Comparison of ENCODE assay signal across 11 cellular contexts in the genomic region with DNA sequence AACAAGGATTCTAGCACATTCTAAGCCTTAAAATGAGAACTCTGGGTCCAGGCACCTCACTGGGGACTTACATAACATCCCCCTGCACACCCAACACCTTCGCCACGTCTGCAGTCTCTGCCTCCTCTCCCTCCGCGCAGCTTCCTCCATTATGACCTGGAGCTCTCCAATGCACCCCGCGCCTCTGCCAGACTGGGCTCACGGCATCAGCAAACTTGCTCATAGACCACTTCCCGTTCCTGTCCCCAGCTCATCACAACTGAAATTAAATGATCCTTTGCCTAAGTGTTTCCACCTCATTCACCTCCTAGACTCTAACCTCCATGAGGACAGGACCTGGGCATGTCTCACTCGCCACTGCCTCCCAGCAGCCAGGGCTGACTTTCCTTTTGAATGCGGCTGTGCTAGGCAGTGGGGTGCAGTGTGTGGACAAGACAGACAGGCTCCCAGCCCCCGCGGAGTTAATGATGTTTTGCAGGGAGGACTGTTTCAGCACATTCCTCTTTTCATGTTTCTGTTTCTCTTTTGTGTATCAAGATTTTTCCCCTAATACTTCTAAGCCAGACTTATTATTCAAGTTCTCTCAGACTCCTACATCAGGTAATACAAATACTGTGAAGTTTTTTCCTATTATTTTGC. TPM values are rescaled to one million over a fixed set of nuclear protein-coding genes. Genes with fewer than 3 reads are reported as not detected.
DNase-seq lines count a peak whose midpoint lies in the region; ATAC-seq and TF ChIP-seq lines count a peak whose summit lies in the region.
"Had no signal": no experiment of that assay in that cellular context is flagged by ENCODE, and none has a peak within 500 bp of the region (broad histone marks: within the 10 kb centered on the region; RNA-seq: fewer than 3 reads in every experiment).

No MANE protein-coding gene starts in this region.

- no peak overlapping the region for H3K27ac ChIP-seq in left ventricle myocardium inferior (replicated peaks)
- H3K27ac ChIP-seq: 22Rv1 had no signal

- H3K4me3 Mint-ChIP-seq in T-cell, result peak overlapping the region in 2 of 3 donors; percentile 18 to 57
- peak overlapping the region; percentile 28 for H3K4me3 Mint-ChIP-seq in stimulated activated memory B cell treated with anti-CD40 and anti-IgM and Interleukin-4, amounts not matched to agents 10 μg/mL and 1 μg/mL and 100 μg/mL, for 72 hours

- peaks cover 15% of the 10 kb centered on the region for H3K27me3 ChIP-seq in left ventricle myocardium inferior (ENCODE audit: low read depth)

- H3K4me1 Mint-ChIP-seq in T-cell, result peaks cover 13 to 24% (median 18%) of the 10 kb centered on the region in 3 donors
- peaks cover 65% of the 10 kb centered on the region for H3K4me1 Mint-ChIP-seq in stimulated activated memory B cell treated with anti-CD40 and anti-IgM and Interleukin-4, amounts not matched to agents 10 μg/mL and 1 μg/mL and 100 μg/mL, for 72 hours

- no peaks in the 10 kb centered on the region for H3K9me3 ChIP-seq in left ventricle myocardium inferior (replicated peaks)

- peaks cover 8% of the 10 kb centered on the region for H3K4me1 ChIP-seq in left ventricle myocardium inferior

- no peaks in the 10 kb centered on the region for H3K36me3 Mint-ChIP-seq in T-cell
- H3K36me3 Mint-ChIP-seq in stimulated activated memory B cell treated with anti-CD40 and anti-IgM and Interleukin-4, amounts not matched to agents 10 μg/mL and 1 μg/mL and 100 μg/mL, for 72 hours, result no peaks in the 10 kb centered on the region

- H3K4me3 ChIP-seq in left ventricle myocardium inferior, result no peak overlapping the region

- no peaks in the 10 kb centered on the region for H3K36me3 ChIP-seq in left ventricle myocardium inferior

- POLR2A ChIA-PET in T-cell (lab: Charles Lee), result no interaction called here

- intact Hi-C loops in left ventricle myocardium inferior (cut with micrococcal nuclease), result no loop called here

- CTCF ChIA-PET in T-cell (lab: Charles Lee), result no interaction called here

- TF ChIP-seq CTCF in left ventricle myocardium inferior (IDR thresholded peaks at IDR 0.05; ENCODE audit: borderline replicate concordance), result no peak

- H3K9me3 Mint-ChIP-seq in T-cell, result no peaks in the 10 kb centered on the region
- no peaks in the 10 kb centered on the region for H3K9me3 Mint-ChIP-seq in stimulated activated memory B cell treated with anti-CD40 and anti-IgM and Interleukin-4, amounts not matched to agents 10 μg/mL and 1 μg/mL and 100 μg/mL, for 72 hours

- ATAC-seq in T-cell (replicated peaks in 1 of 4) (peak in 3 of 4 experiments; percentile 33 to 85 (median 74)), GM19467 (IDR thresholded peaks at IDR 0.05; ENCODE audit: unreplicated experiment) (no peak)
- peak; percentile 67 for ATAC-seq in stimulated activated memory B cell treated with anti-CD40 and anti-IgM and Interleukin-4, amounts not matched to agents 10 μg/mL and 1 μg/mL and 100 μg/mL, for 72 hours

- H3K27ac Mint-ChIP-seq in T-cell, result peak overlapping the region; percentile 1 to 66
- H3K27ac Mint-ChIP-seq in stimulated activated memory B cell treated with anti-CD40 and anti-IgM and Interleukin-4, amounts not matched to agents 10 μg/mL and 1 μg/mL and 100 μg/mL, for 72 hours, result peak overlapping the region; percentile 46

- DNase-seq in SIG-M5 treated with dmso at 0.1 percent for 504 hours (lab: John Stamatoyannopoulos, UW; ENCODE audit: unreplicated experiment) (peak; percentile 54), SIG-M5 (lab: John Stamatoyannopoulos, UW) (no peak), T-cell (peak in 7 of 34 experiments; percentile 12 to 47 (median 16)), left ventricle myocardium inferior (peak; percentile 30), NCI-H1048 (lab: John Stamatoyannopoulos, UW) (no peak), DMS79 treated with DMSO at 0.1 percent for 48 hours (lab: John Stamatoyannopoulos, UW) (no peak)
- DNase-seq: activated T-cell treated with anti-CD3 and anti-CD28 coated beads, Interleukin-2, amount 50 U/mL, for 1 hour; NCI-H146 had no signal

- H3K27me3 Mint-ChIP-seq in T-cell, result peaks cover 0 to 9% of the 10 kb centered on the region in 2 donors
- no peaks in the 10 kb centered on the region for H3K27me3 Mint-ChIP-seq in stimulated activated memory B cell treated with anti-CD40 and anti-IgM and Interleukin-4, amounts not matched to agents 10 μg/mL and 1 μg/mL and 100 μg/mL, for 72 hours

RNA-seq across cellular contexts. Expression of gene CHST15, which starts 18.8 kb away (rescaled TPM):
- total RNA-seq in T-cell, result 1 to 10 TPM in 4 of 5 donors, under 1 TPM in 1; 0.95 to 4.2 (median 1.3) TPM
- 4.5 TPM for total RNA-seq in left ventricle myocardium inferior

Comparison
In these comparisons a context has a peak if more than half of its experiments do, and no peak if none do; other contexts are left out.
1. DNase-seq: peak in SIG-M5 treated with dmso at 0.1 percent for 504 hours (single experiment) and left ventricle myocardium inferior (single experiment); none in SIG-M5 (single experiment), NCI-H1048 (single experiment) and DMS79 treated with DMSO at 0.1 percent for 48 hours (single experiment).